In the genomic region with DNA sequence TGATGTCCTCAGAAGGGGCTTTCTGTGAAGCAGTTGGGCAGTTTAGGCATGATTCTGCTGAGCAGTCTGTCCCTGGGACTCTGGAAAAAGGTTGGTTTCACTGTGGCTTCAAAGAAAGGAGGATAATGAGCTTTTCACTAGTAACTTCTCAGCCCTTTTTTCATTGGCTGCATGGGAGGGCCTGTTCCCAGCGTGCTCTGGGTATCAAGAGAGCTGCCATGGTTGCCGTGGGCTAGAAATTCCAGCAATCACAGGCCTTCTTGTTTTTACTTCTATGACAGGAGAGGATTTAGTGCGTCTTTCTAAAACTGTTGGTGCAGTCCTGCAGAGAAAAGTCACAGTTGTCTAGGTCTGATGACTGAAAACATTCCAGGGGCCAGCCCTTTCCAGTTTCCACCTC, we compare ENCODE assay signal across 1 cellular context.
TF ChIP-seq lines count a peak whose summit lies in the region.

No MANE protein-coding gene starts in this region.

TF ChIP-seq in IMR-90, 13 proteins besides CTCF, POLR2A, EP300 and RAD21 (continued from another document):
- TF ChIP-seq, protein P1, sequence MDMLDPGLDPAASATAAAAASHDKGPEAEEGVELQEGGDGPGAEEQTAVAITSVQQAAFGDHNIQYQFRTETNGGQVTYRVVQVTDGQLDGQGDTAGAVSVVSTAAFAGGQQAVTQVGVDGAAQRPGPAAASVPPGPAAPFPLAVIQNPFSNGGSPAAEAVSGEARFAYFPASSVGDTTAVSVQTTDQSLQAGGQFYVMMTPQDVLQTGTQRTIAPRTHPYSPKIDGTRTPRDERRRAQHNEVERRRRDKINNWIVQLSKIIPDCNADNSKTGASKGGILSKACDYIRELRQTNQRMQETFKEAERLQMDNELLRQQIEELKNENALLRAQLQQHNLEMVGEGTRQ (IDR thresholded peaks at IDR 0.05; ENCODE audit: low read depth, low read length), result no peak
- TF ChIP-seq MAZ (IDR thresholded peaks at IDR 0.05; ENCODE audit: borderline replicate concordance, low read depth, low read length), result no peak
- no peak for TF ChIP-seq MXI1 (IDR thresholded peaks at IDR 0.05; ENCODE audit: borderline replicate concordance, low read depth, low read length)
- TF ChIP-seq FOS (IDR thresholded peaks at IDR 0.05; ENCODE audit: low read depth, low read length), result no peak
- TF ChIP-seq SMC3 (IDR thresholded peaks at IDR 0.05; ENCODE audit: low read depth, low read length), result no peak
- TF ChIP-seq, protein P2, sequence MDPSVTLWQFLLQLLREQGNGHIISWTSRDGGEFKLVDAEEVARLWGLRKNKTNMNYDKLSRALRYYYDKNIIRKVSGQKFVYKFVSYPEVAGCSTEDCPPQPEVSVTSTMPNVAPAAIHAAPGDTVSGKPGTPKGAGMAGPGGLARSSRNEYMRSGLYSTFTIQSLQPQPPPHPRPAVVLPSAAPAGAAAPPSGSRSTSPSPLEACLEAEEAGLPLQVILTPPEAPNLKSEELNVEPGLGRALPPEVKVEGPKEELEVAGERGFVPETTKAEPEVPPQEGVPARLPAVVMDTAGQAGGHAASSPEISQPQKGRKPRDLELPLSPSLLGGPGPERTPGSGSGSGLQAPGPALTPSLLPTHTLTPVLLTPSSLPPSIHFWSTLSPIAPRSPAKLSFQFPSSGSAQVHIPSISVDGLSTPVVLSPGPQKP (IDR thresholded peaks at IDR 0.05; ENCODE audit: borderline replicate concordance, low read depth, low read length), result no peak
